10 cellular contexts compared by ENCODE assay signal in genomic region chr20:63567382-63568169, GRCh38. TPM values are rescaled to one million over a fixed set of nuclear protein-coding genes. Genes with fewer than 3 reads are reported as not detected.
DNase-seq lines count a peak whose midpoint lies in the region; ATAC-seq and TF ChIP-seq lines count a peak whose summit lies in the region.
"Had no signal": no experiment of that assay in that cellular context is flagged by ENCODE, and none has a peak within 500 bp of the region (broad histone marks: within the 10 kb centered on the region; RNA-seq: fewer than 3 reads in every experiment).

No MANE protein-coding gene starts in this region.

- no peaks in the 10 kb centered on the region for H3K9me3 ChIP-seq in naive thymus-derived CD4-positive, alpha-beta T cell (ENCODE audit: control insufficient read depth in 2 of 3, low read length in 3 of 3)
- no peaks in the 10 kb centered on the region for H3K9me3 ChIP-seq in BE2C

- peak overlapping the region in 5 of 9 donors; percentile 32 to 59 (median 48) for H3K27ac Mint-ChIP-seq in naive thymus-derived CD4-positive, alpha-beta T cell

- DNase-seq in AML-193 (lab: John Stamatoyannopoulos, UW) (peak; percentile 73 to 77), GM20000 (ENCODE audit: low spot score) (peak; percentile 83), Kasumi-1 (lab: John Stamatoyannopoulos, UW) (peak; percentile 56 to 68), NCI-H2029 (lab: John Stamatoyannopoulos, UW) (no peak), cerebellar nuclear complex (lab: John Stamatoyannopoulos, UW) (no peak), BE2C (no peak)
- DNase-seq in activated T-cell treated with anti-CD3 and anti-CD28 coated beads, Interleukin-2, amount 50 U/mL, for 48 hours = peak; percentile 73 to 75
- DNase-seq in naive thymus-derived CD4-positive, alpha-beta T cell = peak in 8 of 9 donors; percentile 33 to 66 (median 42)

- TF ChIP-seq CTCF in GM20000 (IDR thresholded peaks at IDR 0.05; ENCODE audit: extremely low read depth, missing control alignments) (no peak), BE2C (IDR thresholded peaks at IDR 0.05; ENCODE audit: low read depth, low read length) (no peak)

- CTCF ChIA-PET in naive thymus-derived CD4-positive, alpha-beta T cell (lab: Charles Lee) = interaction anchor here (0.8 kb wide), 1 partner anchor 266 kb away, joined by 3 read pairs; no protein-coding TSS in a partner anchor

- peaks cover 0 to 41% (median 0%) of the 10 kb centered on the region in 3 experiments for H3K36me3 ChIP-seq in naive thymus-derived CD4-positive, alpha-beta T cell (ENCODE audit: control insufficient read depth in 2 of 3, insufficient read depth in 3 of 3, low read length in 3 of 3)
- H3K36me3 ChIP-seq in BE2C = no peaks in the 10 kb centered on the region

- H3K27me3 Mint-ChIP-seq in naive thymus-derived CD4-positive, alpha-beta T cell = no peaks in the 10 kb centered on the region

- intact Hi-C loops in naive thymus-derived CD4-positive, alpha-beta T cell (cut with micrococcal nuclease) = loop anchor here (2.0 kb wide), 1 partner anchor 15 kb away; no protein-coding TSS in a partner anchor

- H3K4me1 ChIP-seq in naive thymus-derived CD4-positive, alpha-beta T cell (ENCODE audit: control insufficient read depth in 2 of 2, insufficient read depth in 2 of 2, low read length in 2 of 2) = peaks cover 19 to 28% of the 10 kb centered on the region in 2 donors
- H3K4me1 ChIP-seq in BE2C = no peaks in the 10 kb centered on the region

- peaks cover 0 to 2% (median 0%) of the 10 kb centered on the region in 11 donors for H3K9me3 Mint-ChIP-seq in naive thymus-derived CD4-positive, alpha-beta T cell

- H3K36me3 Mint-ChIP-seq in naive thymus-derived CD4-positive, alpha-beta T cell = peaks cover 0 to 11% (median 0%) of the 10 kb centered on the region in 5 donors

- H3K4me3 ChIP-seq in naive thymus-derived CD4-positive, alpha-beta T cell (ENCODE audit: low read length) = peak overlapping the region; percentile 62
- H3K4me3 ChIP-seq in BE2C (ENCODE audit: low read depth, low read length) = no peak overlapping the region

- peaks cover 9 to 34% (median 21%) of the 10 kb centered on the region in 7 donors for H3K4me1 Mint-ChIP-seq in naive thymus-derived CD4-positive, alpha-beta T cell

- H3K27me3 ChIP-seq in naive thymus-derived CD4-positive, alpha-beta T cell (ENCODE audit: control insufficient read depth in 2 of 2, insufficient read depth in 2 of 2, low read length in 2 of 2) = no peaks in the 10 kb centered on the region
- no peaks in the 10 kb centered on the region for H3K27me3 ChIP-seq in BE2C

- H3K4me3 Mint-ChIP-seq in naive thymus-derived CD4-positive, alpha-beta T cell = peak overlapping the region; percentile 70 to 86 (median 82)

- H3K27ac ChIP-seq in naive thymus-derived CD4-positive, alpha-beta T cell (ENCODE audit: low read depth, low read length) = no peak overlapping the region

- ATAC-seq in naive thymus-derived CD4-positive, alpha-beta T cell = peak; percentile 84

- POLR2A ChIA-PET in naive thymus-derived CD4-positive, alpha-beta T cell (lab: Charles Lee) = interaction anchor here (0.7 to 2.9 kb wide), 11 partner anchors 13 to 413 kb away, joined by 3 to 10 read pairs (median 4); partner anchors contain the start of genes ARFRP1, FNDC11, PPDPF and PTK6

RNA-seq across cellular contexts. Expression of gene HELZ2, which starts 6.5 kb away (rescaled TPM):
- 100 to 1,000 TPM in 1 of 5 experiments, 10 to 100 TPM in 4; 24.4 to 102 (median 42.1) TPM for total RNA-seq in naive thymus-derived CD4-positive, alpha-beta T cell
- 1 to 10 TPM; 3.8 to 5.8 TPM for polyA plus RNA-seq in naive thymus-derived CD4-positive, alpha-beta T cell
- 7.6 TPM for polyA plus RNA-seq in BE2C (2012; ENCODE audit: insufficient read depth, insufficient read length, low read depth)

RNA-seq across cellular contexts. Expression of gene FNDC11, which starts 13.6 kb away (rescaled TPM):
- total RNA-seq in naive thymus-derived CD4-positive, alpha-beta T cell = 1 to 10 TPM in 1 of 5 experiments, under 1 TPM in 4; 0.30 to 1.2 (median 0.32) TPM
- polyA plus RNA-seq in naive thymus-derived CD4-positive, alpha-beta T cell = under 1 TPM; 0.22 to 0.90 TPM
- not detected for polyA plus RNA-seq in BE2C (2012; ENCODE audit: insufficient read depth, insufficient read length, low read depth)

RNA-seq across cellular contexts. Expression of gene SRMS, which starts 20.0 kb away (rescaled TPM):
- under 1 TPM in 1 of 5 experiments, not detected in 4; 0.24 TPM for total RNA-seq in naive thymus-derived CD4-positive, alpha-beta T cell
- polyA plus RNA-seq in naive thymus-derived CD4-positive, alpha-beta T cell = not detected
- not detected for polyA plus RNA-seq in BE2C (2012; ENCODE audit: insufficient read depth, insufficient read length, low read depth)
- polyA plus RNA-seq: BJ, urinary bladder had no signal

RNA-seq across cellular contexts. Expression of gene PTK6, which starts 30.4 kb away (rescaled TPM):
- under 1 TPM in 4 of 5 experiments, not detected in 1; 0.19 to 0.96 (median 0.62) TPM for total RNA-seq in naive thymus-derived CD4-positive, alpha-beta T cell
- polyA plus RNA-seq in naive thymus-derived CD4-positive, alpha-beta T cell = under 1 TPM; 0.07 to 0.38 TPM
- 1.2 TPM for polyA plus RNA-seq in BE2C (2012; ENCODE audit: insufficient read depth, insufficient read length, low read depth)

RNA-seq across cellular contexts. Expression of gene PPDPF, which starts 47.0 kb away (rescaled TPM):
- 100 to 1,000 TPM; 138 to 225 (median 184) TPM for total RNA-seq in naive thymus-derived CD4-positive, alpha-beta T cell
- 10 to 100 TPM; 67.7 to 83.1 TPM for polyA plus RNA-seq in naive thymus-derived CD4-positive, alpha-beta T cell
- polyA plus RNA-seq in BE2C (2012; ENCODE audit: insufficient read depth, insufficient read length, low read depth) = 447 TPM

Comparison
In these comparisons a context has a peak if more than half of its experiments do, and no peak if none do; other contexts are left out.
1. DNase-seq: peak in AML-193 (2 of 2), GM20000 (single experiment), Kasumi-1 (2 of 2), activated T-cell treated with anti-CD3 and anti-CD28 coated beads, Interleukin-2, amount 50 U/mL, for 48 hours (2 of 2) and naive thymus-derived CD4-positive, alpha-beta T cell (8 of 9); none in NCI-H2029 (single experiment), cerebellar nuclear complex (0 of 2) and BE2C (single experiment).